In genomic region chr1:179447489-179447888, GRCh38 we compare ENCODE assay signal across 1 cellular context.
TF ChIP-seq lines count a peak whose summit lies in the region.

No MANE protein-coding gene starts in this region.

TF ChIP-seq in WTC11, 78 proteins besides CTCF, POLR2A, EP300 and RAD21 (continued from another document):
- TF ChIP-seq ZNF425 (CRISPR knock-in tag; conservative IDR thresholded peaks at IDR 0.05) (no peak), E2F4 (CRISPR knock-in tag; IDR thresholded peaks at IDR 0.05; ENCODE audit: borderline replicate concordance, low read depth) (no peak)
